In the genomic region with DNA sequence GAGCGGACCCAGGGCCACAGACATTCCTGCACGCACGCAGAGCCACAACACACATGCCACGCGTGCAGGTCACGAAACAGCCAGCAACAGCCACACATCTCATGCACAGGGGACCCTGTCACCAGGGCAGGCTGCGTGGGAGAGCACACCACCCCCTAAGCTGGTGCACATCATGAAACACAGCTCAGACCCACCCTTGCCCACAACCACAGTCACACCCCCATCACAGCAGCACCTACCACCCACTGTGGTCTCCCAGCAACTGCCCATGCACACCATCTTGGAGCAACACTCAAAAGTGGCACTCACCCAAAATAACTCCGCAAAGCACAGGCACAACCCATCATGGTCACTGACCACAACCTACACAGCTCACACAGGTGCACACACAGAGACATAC, we compare ENCODE assay signal across 26 cellular contexts.
DNase-seq lines count a peak whose midpoint lies in the region; ATAC-seq and TF ChIP-seq lines count a peak whose summit lies in the region.
"Had no signal": no experiment of that assay in that cellular context is flagged by ENCODE, and none has a peak within 500 bp of the region (broad histone marks: within the 10 kb centered on the region; RNA-seq: fewer than 3 reads in every experiment).

No MANE protein-coding gene starts in this region.

- H3K9me3 ChIP-seq in esophagus muscularis mucosa: no peaks in the 10 kb centered on the region
- no peaks in the 10 kb centered on the region for H3K9me3 ChIP-seq in neuronal stem cell (replicated peaks in 1 of 2; ENCODE audit: control insufficient read depth in 2 of 2, insufficient read depth in 1 of 2, low read depth in 1 of 2, low read length in 2 of 2)
- H3K9me3 ChIP-seq in CD8-positive, alpha-beta T cell (ENCODE audit: low read length): no peaks in the 10 kb centered on the region
- H3K9me3 ChIP-seq: BE2C, MG63, SJCRH30 had no signal

- H3K27me3 ChIP-seq in esophagus muscularis mucosa: no peaks in the 10 kb centered on the region
- H3K27me3 ChIP-seq in neuronal stem cell (ENCODE audit: control insufficient read depth in 3 of 3, insufficient read depth in 3 of 3, low read depth in 1 of 3, low read length in 3 of 3): peaks cover 0 to 17% (median 0%) of the 10 kb centered on the region in 3 experiments
- H3K27me3 ChIP-seq in CD8-positive, alpha-beta T cell (ENCODE audit: insufficient read depth, low read length): no peaks in the 10 kb centered on the region
- H3K27me3 ChIP-seq: BE2C, MG63, SJCRH30 had no signal

- H2BK120ac ChIP-seq in neuronal stem cell (ENCODE audit: low read depth, low read length): no peak overlapping the region

- WGBS in esophagus muscularis mucosa: 100% methylated on average over 3 of the region's 8 CpGs
- no CpG with 5 or more reads among the region's 8 CpGs for whole genome bisulfite sequencing in neuronal stem cell (ENCODE audit: extremely low coverage in 2 of 2, insufficient read length in 2 of 2, insufficient replicate concordance in 1 of 2), 2 donors

- no peak for TF ChIP-seq POLR2A in esophagus muscularis mucosa (IDR thresholded peaks at IDR 0.05; ENCODE audit: low read depth)

- H4K8ac ChIP-seq in neuronal stem cell (ENCODE audit: low read depth, low read length): peak overlapping the region; percentile 70

- no peaks in the 10 kb centered on the region for H3K9me3 Mint-ChIP-seq in CD8-positive, alpha-beta T cell

- H3K27ac Mint-ChIP-seq in CD8-positive, alpha-beta T cell: no peak overlapping the region

- peak overlapping the region; percentile 67 for H2BK5ac ChIP-seq in neuronal stem cell (ENCODE audit: low read length)

- peak overlapping the region; percentile 18 for H3K23ac ChIP-seq in neuronal stem cell (ENCODE audit: low read depth, low read length, poor library complexity)

- CTCF ChIA-PET in CD8-positive, alpha-beta T cell (lab: Charles Lee): no interaction called here

- in situ Hi-C loops in GM13976 (cut with MboI; ENCODE audit: low sequenced_read_pairs, unreplicated experiment): no loop called here

- H3K79me1 ChIP-seq in neuronal stem cell (ENCODE audit: low read depth, low read length): no peaks in the 10 kb centered on the region

- no peaks in the 10 kb centered on the region for H3K4me1 Mint-ChIP-seq in CD8-positive, alpha-beta T cell (ENCODE audit: low read depth)

- TF ChIP-seq EP300 in esophagus muscularis mucosa (IDR thresholded peaks at IDR 0.05): no peak

- peak overlapping the region; percentile 39 for H3K9ac ChIP-seq in neuronal stem cell (ENCODE audit: low read depth, low read length, poor library complexity)

- no peak overlapping the region for H3K4me2 ChIP-seq in neuronal stem cell (ENCODE audit: insufficient read depth, low read length, poor library complexity, severe bottlenecking)
- H3K4me2 ChIP-seq: PC-9 had no signal

- H3K27ac ChIP-seq in caudate nucleus (ENCODE audit: low read depth, low read length) (peak overlapping the region; percentile 0), esophagus muscularis mucosa (replicated peaks in 1 of 4) (no peak overlapping the region), neuronal stem cell (replicated peaks; ENCODE audit: low read length) (no peak overlapping the region)
- no peak overlapping the region for H3K27ac ChIP-seq in CD8-positive, alpha-beta T cell (ENCODE audit: low read depth, low read length)
- H3K27ac ChIP-seq: PC-9, SJCRH30 had no signal

- no peak overlapping the region for H3K4me3 ChIP-seq in esophagus muscularis mucosa
- no peak overlapping the region for H3K4me3 ChIP-seq in neuronal stem cell (ENCODE audit: low read length in 2 of 2)
- no peak overlapping the region for H3K4me3 ChIP-seq in CD8-positive, alpha-beta T cell (ENCODE audit: low read depth, low read length)
- H3K4me3 ChIP-seq: MG63, PC-9, SJCRH30 had no signal

- H3K36me3 ChIP-seq in esophagus muscularis mucosa (no peaks in the 10 kb centered on the region), neuronal stem cell (replicated peaks in 1 of 2; ENCODE audit: control insufficient read depth in 2 of 2, insufficient read depth in 2 of 2, low read length in 2 of 2) (no peaks in the 10 kb centered on the region)
- H3K36me3 ChIP-seq in CD8-positive, alpha-beta T cell (ENCODE audit: insufficient read depth, low read length): no peaks in the 10 kb centered on the region
- H3K36me3 ChIP-seq: BE2C, MG63, SJCRH30 had no signal

- no peak overlapping the region for H3K4ac ChIP-seq in neuronal stem cell (ENCODE audit: low read length)

- peaks cover 3% of the 10 kb centered on the region for H3K27me3 Mint-ChIP-seq in CD8-positive, alpha-beta T cell (ENCODE audit: low read depth)

- peak overlapping the region; percentile 23 for H3K14ac ChIP-seq in neuronal stem cell (ENCODE audit: low read length)

- H2BK12ac ChIP-seq in neuronal stem cell (ENCODE audit: low read length): peak overlapping the region; percentile 79

- H2AFZ ChIP-seq in neuronal stem cell (ENCODE audit: low read length): no peak overlapping the region
- H2AFZ ChIP-seq: PC-9 had no signal

- intact Hi-C loops in esophagus muscularis mucosa (cut with DNase I): no loop called here
- intact Hi-C loops in CD8-positive, alpha-beta T cell (cut with DNase I, micrococcal nuclease): no loop called here

- TF ChIP-seq CTCF in GM13976 (IDR thresholded peaks at IDR 0.05; ENCODE audit: borderline replicate concordance, control extremely low read depth, extremely low read depth, insufficient read depth, missing control alignments) (no peak), esophagus muscularis mucosa (IDR thresholded peaks at IDR 0.05) (no peak)
- TF ChIP-seq CTCF in CD8-positive, alpha-beta T cell (IDR thresholded peaks at IDR 0.05): no peak

- peak overlapping the region; percentile 61 for H3K18ac ChIP-seq in neuronal stem cell (ENCODE audit: low read length)

- peak overlapping the region; percentile 21 for H2AK5ac ChIP-seq in neuronal stem cell (ENCODE audit: low read depth, low read length)

- ATAC-seq in GM21529 (IDR thresholded peaks at IDR 0.05; ENCODE audit: unreplicated experiment) (no peak), GM19463 (IDR thresholded peaks at IDR 0.05; ENCODE audit: unreplicated experiment) (no peak)
- no peak for ATAC-seq in CD8-positive, alpha-beta T cell
- ATAC-seq: Right ventricle myocardium inferior, SK-N-SH treated with all-trans-retinoic acid at 6 μM for 48 hours had no signal

- no peak overlapping the region for H4K91ac ChIP-seq in neuronal stem cell (ENCODE audit: low read depth, low read length, poor library complexity)

- DNase-seq in GM13976 (ENCODE audit: low spot score) (peak; percentile 15), caudate nucleus (lab: John Stamatoyannopoulos, UW) (peak in 2 of 61 donors; percentile 28 to 41), esophagus muscularis mucosa (ENCODE audit: extremely low spot score) (peak; percentile 85), neuronal stem cell (ENCODE audit: low spot score) (no peak)
- no peak for DNase-seq in CD8-positive, alpha-beta T cell
- DNase-seq in activated CD4-positive, alpha-beta T cell treated with anti-CD3 and anti-CD28 coated beads, Interleukin-2, amount 50 U/mL, for 4 hours: no peak
- DNase-seq: 8988T; ACHN; BE2C; H7; IMR-90; KG1; MG63; NCI-H1105 treated with DMSO at 0.1 percent for 48 hours; NCI-H146; NCI-H2029; NCI-H446; NCI-H524 treated with DMSO at 0.1 percent for 48 hours; NCI-H774; NK-92 treated with Interleukin-12 subunit alpha and Interleukin-12 subunit beta, amount 100 ng/mL, for 24 hours; PC-9; SJCRH30 had no signal

- no peaks in the 10 kb centered on the region for H3K36me3 Mint-ChIP-seq in CD8-positive, alpha-beta T cell

- H3K4me1 ChIP-seq in esophagus muscularis mucosa (peaks cover 0 to 7% (median 0%) of the 10 kb centered on the region in 4 donors), neuronal stem cell (ENCODE audit: control insufficient read depth in 2 of 2, insufficient read depth in 1 of 2, low read depth in 1 of 2, low read length in 2 of 2) (peaks cover 0 to 17% of the 10 kb centered on the region in 2 donors)
- H3K4me1 ChIP-seq in CD8-positive, alpha-beta T cell (ENCODE audit: insufficient read depth, low read length): no peaks in the 10 kb centered on the region
- H3K4me1 ChIP-seq: SJCRH30 had no signal

- POLR2A ChIA-PET in CD8-positive, alpha-beta T cell (lab: Charles Lee): no interaction called here

- H2BK15ac ChIP-seq in neuronal stem cell (ENCODE audit: low read length): peak overlapping the region; percentile 70

- no peak overlapping the region for H3K4me3 Mint-ChIP-seq in CD8-positive, alpha-beta T cell

Comparison
In these comparisons a context has a peak if more than half of its experiments do, and no peak if none do; other contexts are left out.
1. DNase-seq: peak in GM13976 (single experiment) and esophagus muscularis mucosa (single experiment); none in neuronal stem cell (single experiment), CD8-positive, alpha-beta T cell (0 of 7) and activated CD4-positive, alpha-beta T cell treated with anti-CD3 and anti-CD28 coated beads, Interleukin-2, amount 50 U/mL, for 4 hours (0 of 2).